In genomic region chr10:71773221-71773971, GRCh38 we compare ENCODE assay signal across 8 cellular contexts. TPM values are rescaled to one million over a fixed set of nuclear protein-coding genes. Genes with fewer than 3 reads are reported as not detected.
DNase-seq lines count a peak whose midpoint lies in the region; ATAC-seq and TF ChIP-seq lines count a peak whose summit lies in the region.

Gene VSIR, minus strand, starts transcription at chr10:71773520. Its CDS starts 81 bp downstream, at chr10:71773439.

- H3K4me3 ChIP-seq in left ventricle myocardium inferior (peak within 1 kb of the TSS; percentile 96), uterus (peak within 1 kb of the TSS; percentile 66 to 81)

- peaks cover 79% of the 10 kb centered on the region for H3K4me1 ChIP-seq in left ventricle myocardium inferior
- peaks cover 8 to 20% of the 10 kb centered on the region in 2 donors for H3K4me1 ChIP-seq in uterus

- peak; percentile 91 for DNase-seq in DMS53 (lab: John Stamatoyannopoulos, UW)
- DNase-seq in Kasumi-1 (lab: John Stamatoyannopoulos, UW) = peak; percentile 81 to 82
- DNase-seq in amniotic stem cell (lab: John Stamatoyannopoulos, UW) = peak; percentile 34
- DNase-seq in left ventricle myocardium inferior = peak; percentile 93
- peak; percentile 71 for DNase-seq in putamen (ENCODE audit: low spot score)
- peak; percentile 89 to 95 for DNase-seq in uterus

- peak within 1 kb of the TSS; percentile 99 for H3K27ac ChIP-seq in left ventricle myocardium inferior (replicated peaks)
- peak within 1 kb of the TSS; percentile 94 to 97 for H3K27ac ChIP-seq in uterus

- TF ChIP-seq POLR2A in uterus (IDR thresholded peaks at IDR 0.05) = peak; percentile 95 to 96

- H3K36me3 ChIP-seq in left ventricle myocardium inferior = no peaks in the 10 kb centered on the region
- no peaks in the 10 kb centered on the region for H3K36me3 ChIP-seq in uterus

- H3K27me3 ChIP-seq in left ventricle myocardium inferior (ENCODE audit: low read depth) = no peaks in the 10 kb centered on the region
- H3K27me3 ChIP-seq in uterus = no peaks in the 10 kb centered on the region

- peak; percentile 97 for TF ChIP-seq CTCF in left ventricle myocardium inferior (IDR thresholded peaks at IDR 0.05; ENCODE audit: borderline replicate concordance)
- peak; percentile 64 to 97 (median 95) for TF ChIP-seq CTCF in uterus (IDR thresholded peaks at IDR 0.05)

- peak; percentile 47 for ATAC-seq in GM21717 (IDR thresholded peaks at IDR 0.05; ENCODE audit: unreplicated experiment)

- intact Hi-C loops in T-helper 1 cell treated with Interleukin-12 subunit alpha and Interleukin-12 subunit beta and Interleukin-4 antibody, amounts not matched to agents 30 ng/mL and 1 ng/mL, for 36 hours (cut with micrococcal nuclease) = loop anchor here (1.0 to 5.0 kb wide), 10 partner anchors 16 to 454 kb away; partner anchors contain the start of genes PSAP, SLC29A3 and SPOCK2
- intact Hi-C loops in left ventricle myocardium inferior (cut with micrococcal nuclease) = loop anchor here (10.0 kb wide), 1 partner anchor 49 kb away; no protein-coding TSS in a partner anchor
- intact Hi-C loops in uterus (cut with DNase I; ENCODE audit: low total_unique reads) = loop anchor here (5.0 kb wide), 1 partner anchor 66 kb away; no protein-coding TSS in a partner anchor

- H3K9me3 ChIP-seq in left ventricle myocardium inferior (replicated peaks) (no peaks in the 10 kb centered on the region), uterus (no peaks in the 10 kb centered on the region)

RNA-seq across cellular contexts. Expression of gene VSIR, which starts in this region (rescaled TPM):
- total RNA-seq in T-helper 1 cell treated with Interleukin-12 subunit alpha and Interleukin-12 subunit beta and Interleukin-4 antibody, amounts not matched to agents 30 ng/mL and 1 ng/mL, for 36 hours = 117 and 118 TPM in 2 replicates
- total RNA-seq in left ventricle myocardium inferior (104 TPM), uterus (100 to 1,000 TPM in 1 of 4 donors, 10 to 100 TPM in 3; 18.9 to 127 (median 36.7) TPM)

Comparison
In these comparisons a context has a peak if more than half of its experiments do, and no peak if none do; other contexts are left out.
1. Peak in every context shown above with its lines: DNase-seq, ATAC-seq, H3K4me3 ChIP-seq and H3K27ac ChIP-seq.
2. DNase-seq: peak in every context shown above with its lines; median percentile 93 in left ventricle myocardium inferior; 92 in uterus; 91 in DMS53; 82 in Kasumi-1; 71 in putamen; 34 in amniotic stem cell.